ENCODE assay signal across 8 cellular contexts in the genomic region with DNA sequence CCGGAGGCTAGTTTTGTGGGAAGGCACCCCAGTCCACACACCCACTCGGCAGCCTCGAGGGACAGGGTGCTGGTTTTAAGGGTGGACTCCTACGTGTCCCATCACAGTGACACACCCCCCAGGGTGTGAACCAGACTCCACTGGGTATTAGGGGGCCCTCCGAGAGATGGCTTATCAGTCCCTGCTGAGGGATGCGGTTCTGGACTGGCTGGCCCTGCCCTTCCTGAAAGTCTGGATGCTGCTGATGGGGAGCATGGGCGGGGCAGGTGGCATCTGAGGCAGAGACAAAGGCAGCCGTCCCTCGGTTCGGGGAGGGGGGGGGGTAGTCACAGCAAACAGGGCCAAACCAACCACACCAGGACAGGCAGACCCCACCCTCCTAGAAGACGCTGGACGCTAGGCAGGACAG. TPM values are rescaled to one million over a fixed set of nuclear protein-coding genes. Genes with fewer than 3 reads are reported as not detected.
DNase-seq lines count a peak whose midpoint lies in the region; ATAC-seq and TF ChIP-seq lines count a peak whose summit lies in the region.

No MANE protein-coding gene starts in this region.

- H3K4me1 Mint-ChIP-seq in HFFc6 (ENCODE audit: low read depth), result peaks cover 17% of the 10 kb centered on the region; the same call in 1 of the 2 replicates

- peak overlapping the region; percentile 49; the same call in 1 of the 2 replicates for H3K4me3 ChIP-seq in GM12865 (ENCODE audit: low read depth, low read length)
- H3K4me3 ChIP-seq in OCI-LY3 (ENCODE audit: low read length), result peak overlapping the region; percentile 82
- no peak overlapping the region for H3K4me3 ChIP-seq in endocrine pancreas (ENCODE audit: control insufficient read depth, insufficient read depth, low read length)
- no peak overlapping the region for H3K4me3 ChIP-seq in brain microvascular endothelial cell (ENCODE audit: low read depth, low read length)

- H3K4me3 Mint-ChIP-seq in HFFc6, result no peak overlapping the region; the same call in 1 of the 2 replicates

- in situ Hi-C loops in brain microvascular endothelial cell (cut with HindIII; ENCODE audit: low pct_ligation_motif_present, low sequenced_read_pairs), result no loop called here

- no peaks in the 10 kb centered on the region for H3K9me3 Mint-ChIP-seq in HFFc6

- intact Hi-C loops in sciatic nerve (cut with DNase I), result loop anchor here (10.0 kb wide), 1 partner anchor 69 kb away; no protein-coding TSS in a partner anchor

- H3K36me3 Mint-ChIP-seq in HFFc6 (ENCODE audit: low read depth), result peaks cover 10% of the 10 kb centered on the region; the same call in 1 of the 2 replicates

- no peak for DNase-seq in GM12865 (ENCODE audit: low read depth)
- no peak for DNase-seq in sciatic nerve (ENCODE audit: low spot score)
- no peak for DNase-seq in NCI-H510A (lab: John Stamatoyannopoulos, UW)
- DNase-seq in NCI-H69 (lab: John Stamatoyannopoulos, UW), result no peak
- no peak for DNase-seq in brain microvascular endothelial cell
- no peak for DNase-seq in HFFc6

- H4K20me1 ChIP-seq in OCI-LY3 (ENCODE audit: insufficient read depth, low read length), result no peaks in the 10 kb centered on the region

- no peak for TF ChIP-seq CTCF in GM12865 (IDR thresholded peaks at IDR 0.05; ENCODE audit: insufficient read depth, low read depth, low read length, missing control alignments)
- TF ChIP-seq CTCF in OCI-LY3 (IDR thresholded peaks at IDR 0.05; ENCODE audit: low read depth, low read length), result no peak
- no peak for TF ChIP-seq CTCF in brain microvascular endothelial cell (IDR thresholded peaks at IDR 0.05; ENCODE audit: low read depth, low read length, missing control alignments)
- no peak for TF ChIP-seq CTCF in HFFc6 (IDR thresholded peaks at IDR 0.05)

- H3K36me3 ChIP-seq in OCI-LY3 (replicated peaks; ENCODE audit: low read depth, low read length) (peaks cover 53% of the 10 kb centered on the region), endocrine pancreas (ENCODE audit: control insufficient read depth, insufficient read depth, low read length) (no peaks in the 10 kb centered on the region), brain microvascular endothelial cell (replicated peaks) (peaks cover 12% of the 10 kb centered on the region)

- no peaks in the 10 kb centered on the region for H3K9me3 ChIP-seq in OCI-LY3 (ENCODE audit: insufficient read depth, low read length)
- H3K9me3 ChIP-seq in endocrine pancreas (ENCODE audit: control insufficient read depth, low read length), result no peaks in the 10 kb centered on the region

- H3K4me1 ChIP-seq in OCI-LY3 (ENCODE audit: low read length), result peaks cover 29% of the 10 kb centered on the region
- H3K4me1 ChIP-seq in endocrine pancreas (ENCODE audit: control insufficient read depth, insufficient read depth, low read length), result no peaks in the 10 kb centered on the region

- H2AFZ ChIP-seq in OCI-LY3 (ENCODE audit: low read depth, low read length), result no peak overlapping the region

- peak; percentile 1 for ATAC-seq in sciatic nerve

- H3K27ac ChIP-seq in OCI-LY3 (ENCODE audit: low read length) (peak overlapping the region; percentile 79), brain microvascular endothelial cell (no peak overlapping the region)

- H3K27ac Mint-ChIP-seq in HFFc6, result no peak overlapping the region

- H3K4me2 ChIP-seq in OCI-LY3 (ENCODE audit: low read length), result peak overlapping the region; percentile 78

- H3K9ac ChIP-seq in OCI-LY3 (ENCODE audit: low read length), result peak overlapping the region; percentile 85
- H3K9ac ChIP-seq in endocrine pancreas (ENCODE audit: control insufficient read depth, insufficient read depth, low read length), result peak overlapping the region; percentile 73

- no peaks in the 10 kb centered on the region; the same call in 1 of the 2 replicates for H3K27me3 Mint-ChIP-seq in HFFc6 (ENCODE audit: insufficient read depth)

- no peaks in the 10 kb centered on the region for H3K27me3 ChIP-seq in OCI-LY3 (ENCODE audit: low read depth, low read length)
- no peaks in the 10 kb centered on the region for H3K27me3 ChIP-seq in endocrine pancreas (ENCODE audit: control insufficient read depth, insufficient read depth, low read length)
- H3K27me3 ChIP-seq in brain microvascular endothelial cell (replicated peaks), result no peaks in the 10 kb centered on the region

- peaks cover 13% of the 10 kb centered on the region for H3K79me2 ChIP-seq in OCI-LY3 (ENCODE audit: low read length)

RNA-seq across cellular contexts. Expression of gene ULK3, which starts 0.9 kb away (rescaled TPM):
- total RNA-seq in sciatic nerve, result 26.5 TPM
- total RNA-seq in HFFc6 (2021; fragmentation: NEBNext Ultra II Directional; extraction: Animal tissue kit (Norgen Biotek cat#: 25700)), result 10 to 100 TPM; 12.5 to 18.9 (median 16.1) TPM

RNA-seq across cellular contexts. Expression of gene CPLX3, which starts 17.5 kb away (rescaled TPM):
- not detected for total RNA-seq in sciatic nerve
- under 1 TPM in 1 of 6 experiments, not detected in 5; 0.09 TPM for total RNA-seq in HFFc6 (2021; fragmentation: NEBNext Ultra II Directional; extraction: Animal tissue kit (Norgen Biotek cat#: 25700))

RNA-seq across cellular contexts. Expression of gene SCAMP2, which starts 29.3 kb away (rescaled TPM):
- 68.2 TPM for total RNA-seq in sciatic nerve
- 10 to 100 TPM; 70.1 to 86.1 (median 75.9) TPM for total RNA-seq in HFFc6 (2021; fragmentation: NEBNext Ultra II Directional; extraction: Animal tissue kit (Norgen Biotek cat#: 25700))

RNA-seq across cellular contexts. Expression of gene LMAN1L, which starts 31.3 kb away (rescaled TPM):
- total RNA-seq in sciatic nerve, result not detected
- not detected for total RNA-seq in HFFc6 (2021; fragmentation: NEBNext Ultra II Directional; extraction: Animal tissue kit (Norgen Biotek cat#: 25700))

RNA-seq across cellular contexts. Expression of gene MPI, which starts 45.9 kb away (rescaled TPM):
- total RNA-seq in sciatic nerve, result 38.2 TPM
- 10 to 100 TPM; 32.3 to 43.0 (median 35.4) TPM for total RNA-seq in HFFc6 (2021; fragmentation: NEBNext Ultra II Directional; extraction: Animal tissue kit (Norgen Biotek cat#: 25700))

Comparison
In these comparisons a context has a peak if more than half of its experiments do, and no peak if none do; other contexts are left out.
1. H3K4me3 ChIP-seq: peak in GM12865 (single experiment) and OCI-LY3 (single experiment); none in endocrine pancreas (single experiment) and brain microvascular endothelial cell (single experiment).